In genomic region chr16:397736-398332, GRCh38 we compare ENCODE assay signal across 1 cellular context.
TF ChIP-seq lines count a peak whose summit lies in the region.

No MANE protein-coding gene starts in this region.

TF ChIP-seq in HepG2, 621 proteins besides CTCF, POLR2A, EP300 and RAD21 (continued from another document):
- TF ChIP-seq GMEB1 (CRISPR knock-in tag; IDR thresholded peaks at IDR 0.05; ENCODE audit: borderline replicate concordance) (peak; percentile 41; the same call in 1 of the 2 replicates), ZC3H13 (CRISPR knock-in tag; IDR thresholded peaks at IDR 0.05) (no peak), UBTF (CRISPR knock-in tag; IDR thresholded peaks at IDR 0.05) (peak; percentile 19; the same call in 1 of the 2 replicates), HNRNPL (IDR thresholded peaks at IDR 0.05; ENCODE audit: low read depth, low read length) (0 out of 2 replicates have a peak, but pooled peaks have one; percentile 43), ZFP91 (CRISPR knock-in tag; IDR thresholded peaks at IDR 0.05; ENCODE audit: borderline replicate concordance) (peak; percentile 29; the same call in 1 of the 2 replicates)
